Comparison of ENCODE assay signal across 1 cellular context in genomic region chr3:16548721-16549120, GRCh38.
A peak's percentile ranks its signal among the peaks of the same experiment; 100 is the strongest.
TF ChIP-seq lines count a peak whose summit lies in the region.

No MANE protein-coding gene starts in this region.

TF ChIP-seq in GM12878, 131 proteins besides CTCF, POLR2A, EP300 and RAD21:
- TF ChIP-seq NFXL1 (IDR thresholded peaks at IDR 0.05; ENCODE audit: borderline replicate concordance) (no peak), BCLAF1 (IDR thresholded peaks at IDR 0.05) (no peak), RUNX3 (IDR thresholded peaks at IDR 0.05; ENCODE audit: low read length) (peak; percentile 79), EED (IDR thresholded peaks at IDR 0.05; ENCODE audit: low read depth) (peak; percentile 66), MLLT1 (IDR thresholded peaks at IDR 0.05) (no peak), SUZ12 (IDR thresholded peaks at IDR 0.05; ENCODE audit: unreplicated experiment) (no peak), POU2F2 (IDR thresholded peaks at IDR 0.05; ENCODE audit: borderline replicate concordance, low read depth, low read length) (no peak), ZZZ3 (IDR thresholded peaks at IDR 0.05; ENCODE audit: control insufficient read depth, insufficient read length, low read depth) (no peak), HCFC1 (IDR thresholded peaks at IDR 0.05; ENCODE audit: low read length) (no peak), POLR2AphosphoS5 (IDR thresholded peaks at IDR 0.05; ENCODE audit: low read length) (no peak), SIX5 (IDR thresholded peaks at IDR 0.05; ENCODE audit: low read depth, low read length, severe bottlenecking) (no peak), PKNOX1 (IDR thresholded peaks at IDR 0.05) (no peak), SRF (IDR thresholded peaks at IDR 0.05; ENCODE audit: low read depth in 2 of 2, low read length in 2 of 2) (no peak), ZNF622 (IDR thresholded peaks at IDR 0.05) (no peak), ATF2 (IDR thresholded peaks at IDR 0.05; ENCODE audit: low read length) (peak; percentile 49; the same call in 1 of the 2 replicates), TAF1 (IDR thresholded peaks at IDR 0.05; ENCODE audit: borderline replicate concordance, low read depth, low read length) (no peak), SKIL (IDR thresholded peaks at IDR 0.05; ENCODE audit: low read depth, poor library complexity, severe bottlenecking) (no peak), IRF4 (IDR thresholded peaks at IDR 0.05; ENCODE audit: low read depth, low read length) (peak; percentile 71), HSF1 (IDR thresholded peaks at IDR 0.05; ENCODE audit: low read depth, low read length) (no peak), JUND (IDR thresholded peaks at IDR 0.05; ENCODE audit: low read depth, low read length) (no peak), SMC3 (IDR thresholded peaks at IDR 0.05; ENCODE audit: borderline replicate concordance, low read length) (no peak), ZNF217 (IDR thresholded peaks at IDR 0.05) (no peak), RCOR1 (conservative IDR thresholded peaks at IDR 0.05; ENCODE audit: low read depth, low read length) (no peak), FOXM1 (IDR thresholded peaks at IDR 0.05; ENCODE audit: low read depth, low read length) (peak; percentile 43; the same call in 1 of the 2 replicates), NKRF (conservative IDR thresholded peaks at IDR 0.05) (no peak), EZH2 (IDR thresholded peaks at IDR 0.05; ENCODE audit: borderline replicate concordance, control insufficient read depth, low read depth, low read length) (no peak), SP1 (IDR thresholded peaks at IDR 0.05; ENCODE audit: low read depth, low read length) (no peak), ZNF687 (IDR thresholded peaks at IDR 0.05) (no peak), GABPA (IDR thresholded peaks at IDR 0.05; ENCODE audit: low read depth) (no peak), FOXK2 (IDR thresholded peaks at IDR 0.05) (no peak), JUNB (IDR thresholded peaks at IDR 0.05) (peak; percentile 50), MEF2B (IDR thresholded peaks at IDR 0.05; ENCODE audit: partially characterized antibody, poor library complexity, severe bottlenecking) (no peak), IKZF2 (IDR thresholded peaks at IDR 0.05) (no peak), BCL3 (IDR thresholded peaks at IDR 0.05; ENCODE audit: borderline replicate concordance, insufficient read depth, low read depth, low read length, poor library complexity, severe bottlenecking) (peak; percentile 62), BMI1 (IDR thresholded peaks at IDR 0.05; ENCODE audit: borderline replicate concordance) (no peak), CREM (IDR thresholded peaks at IDR 0.05; ENCODE audit: low read depth) (0 out of 2 replicates have a peak, but pooled peaks have one; percentile 22)
